In the genomic region with DNA sequence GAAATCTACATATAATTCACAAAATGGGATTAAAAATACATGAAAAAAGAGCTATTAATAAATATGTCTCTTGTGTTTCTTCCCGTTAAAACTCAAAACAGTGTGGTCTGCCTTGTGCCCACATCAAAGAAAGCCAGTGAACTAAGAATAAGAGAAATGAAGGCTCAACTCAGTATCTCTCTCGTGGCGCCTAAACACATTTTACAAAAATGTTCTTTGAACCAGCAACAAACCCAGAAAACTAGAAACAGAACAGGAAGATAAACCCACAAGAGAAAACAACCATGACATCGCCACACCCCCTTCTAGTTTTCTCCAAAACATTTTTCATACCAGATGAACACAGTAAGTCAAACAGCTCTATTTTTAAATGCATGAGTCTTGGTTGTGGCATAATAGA, we compare ENCODE assay signal across 11 cellular contexts.
DNase-seq lines count a peak whose midpoint lies in the region; ATAC-seq, FAIRE-seq and TF ChIP-seq lines count a peak whose summit lies in the region.
"Had no signal": no experiment of that assay in that cellular context is flagged by ENCODE, and none has a peak within 500 bp of the region (broad histone marks: within the 10 kb centered on the region; RNA-seq: fewer than 3 reads in every experiment).

No MANE protein-coding gene starts in this region.

- TF ChIP-seq POLR2A in GM12878 (IDR thresholded peaks at IDR 0.05; ENCODE audit: low read depth, low read length), result no peak

- H4K20me1 ChIP-seq in GM12878 (ENCODE audit: control insufficient read depth, insufficient read depth), result no peaks in the 10 kb centered on the region

- H3K9me3 ChIP-seq in GM12878 (replicated peaks; ENCODE audit: control insufficient read depth, insufficient read depth, low read length), result no peaks in the 10 kb centered on the region
- H3K9me3 ChIP-seq: thyroid gland had no signal

- peak; percentile 73 for ATAC-seq in GM18907 (IDR thresholded peaks at IDR 0.05; ENCODE audit: unreplicated experiment)
- peak; percentile 74 for ATAC-seq in GM21515 (IDR thresholded peaks at IDR 0.05; ENCODE audit: unreplicated experiment)
- peak; percentile 62 for ATAC-seq in HG03354 (IDR thresholded peaks at IDR 0.05; ENCODE audit: poor library complexity, severe bottlenecking, unreplicated experiment)
- ATAC-seq in GM12878, result no peak; the same call in 1 of the 3 replicates

- FAIRE-seq in GM12878 (lab: Jason Lieb, UNC), result no peak

- no TSS peak for BruUV-seq in GM12878 (replicated peaks; lab: Mats Ljungman, UMichigan)

- 0% methylated on average over 4 of the region's 4 CpGs for WGBS in GM12878 (ENCODE audit: insufficient coverage, insufficient replicate concordance, low lambda C conversion rate, missing lambda C conversion rate)

- SMC1A ChIA-PET in GM12878 (lab: Charles Lee; ENCODE audit: uncharacterized antibody, unreplicated experiment), result no interaction called here

- RAD21 ChIA-PET in GM12878 (lab: Charles Lee; ENCODE audit: unreplicated experiment), result no interaction called here

- H3K36me3 ChIP-seq in GM12878 (ENCODE audit: control insufficient read depth in 2 of 2, insufficient read depth in 2 of 2, low read length in 1 of 2), result no peaks in the 10 kb centered on the region
- H3K36me3 ChIP-seq: thyroid gland had no signal

- H3K79me2 ChIP-seq in GM12878 (ENCODE audit: control insufficient read depth, insufficient read depth, low read length), result no peaks in the 10 kb centered on the region

- no peak overlapping the region for H3K27ac ChIP-seq in GM12878 (ENCODE audit: control insufficient read depth, insufficient read depth)
- H3K27ac ChIP-seq: thyroid gland had no signal

- no peak for TF ChIP-seq RAD21 in GM12878 (IDR thresholded peaks at IDR 0.05; ENCODE audit: insufficient read depth, low read depth, low read length)

- no peaks in the 10 kb centered on the region; a peak in 1 of 4 replicates for H3K27me3 ChIP-seq in GM12878 (replicated peaks in 1 of 2; ENCODE audit: control insufficient read depth in 2 of 2, insufficient read depth in 2 of 2, low read length in 1 of 2)
- H3K27me3 ChIP-seq: thyroid gland had no signal

- DNase-seq in GM12878 (ENCODE audit: low read depth, low spot score) (no peak), mesenteric fat pad (ENCODE audit: low spot score) (no peak), medulla oblongata (ENCODE audit: extremely low spot score) (no peak), cerebellar nuclear complex (lab: John Stamatoyannopoulos, UW) (no peak)
- no peak for DNase-seq in stimulated activated naive CD4-positive, alpha-beta T cell treated with Interleukin-2 at 50 U/mL for 16 hours (lab: John Stamatoyannopoulos, UW)
- DNase-seq: amygdala, GF-D8, thyroid gland had no signal

- no peak for TF ChIP-seq EP300 in GM12878 (IDR thresholded peaks at IDR 0.05; ENCODE audit: borderline replicate concordance in 1 of 2, control insufficient read depth in 1 of 2, low read depth in 2 of 2, low read length in 2 of 2)

- H3K9ac ChIP-seq in GM12878 (ENCODE audit: control insufficient read depth, insufficient read depth, low read length), result no peak overlapping the region

- intact Hi-C loops in GM12878 (cut with micrococcal nuclease; ENCODE audit: unreplicated experiment), result no loop called here

- no peak overlapping the region for H2AFZ ChIP-seq in GM12878 (ENCODE audit: control insufficient read depth, low read depth, low read length)

- POLR2A ChIA-PET in GM12878 (lab: Charles Lee), result no interaction called here

- no peak overlapping the region for H3K4me3 ChIP-seq in GM12878
- H3K4me3 ChIP-seq: thyroid gland had no signal

- H3K4me2 ChIP-seq in GM12878 (ENCODE audit: control insufficient read depth, insufficient read depth), result no peak overlapping the region

- in situ Hi-C loops in GM12878 (cut with MboI), result no loop called here

- TF ChIP-seq CTCF in GM12878 (IDR thresholded peaks at IDR 0.05 in 2 of 3, conservative IDR thresholded peaks at IDR 0.05 in 1 of 3; ENCODE audit: control insufficient read depth in 2 of 3, extremely low read depth in 1 of 3, insufficient read depth in 1 of 3, low read depth in 3 of 3, low read length in 3 of 3), result no peak

- no peaks in the 10 kb centered on the region for H3K4me1 ChIP-seq in GM12878 (ENCODE audit: control insufficient read depth, insufficient read depth, low read length)

- CTCF ChIA-PET in GM12878 (lab: Yijun Ruan, JAX), result interaction anchor here (1.2 to 1.4 kb wide), 3 partner anchors 11 to 31 kb away, joined by 3 read pairs; no protein-coding TSS in a partner anchor

TF ChIP-seq in GM12878, 131 proteins besides CTCF, POLR2A, EP300 and RAD21:
- TF ChIP-seq RUNX3 (IDR thresholded peaks at IDR 0.05; ENCODE audit: low read length), result peak; percentile 64; the same call in 1 of the 2 replicates
- no peak for TF ChIP-seq MLLT1 (IDR thresholded peaks at IDR 0.05)
